ENCODE assay signal across 1 cellular context in genomic region chr17:39598635-39599005, GRCh38.
TF ChIP-seq lines count a peak whose summit lies in the region.

No MANE protein-coding gene starts in this region.

TF ChIP-seq in SK-N-SH treated with all-trans-retinoic acid at 6 μM for 48 hours, 23 proteins besides CTCF, POLR2A, EP300 and RAD21 (continued from another document):
- TF ChIP-seq ZNF8 (CRISPR knock-in tag; IDR thresholded peaks at IDR 0.05) (no peak), BACH2 (CRISPR knock-in tag; IDR thresholded peaks at IDR 0.05; ENCODE audit: borderline replicate concordance) (no peak), ARNTL (CRISPR knock-in tag; IDR thresholded peaks at IDR 0.05; ENCODE audit: borderline replicate concordance, low read depth) (no peak), POU6F1 (CRISPR knock-in tag; IDR thresholded peaks at IDR 0.05; ENCODE audit: borderline replicate concordance, low read depth) (no peak)
